ENCODE assay signal across 23 cellular contexts in the genomic region with DNA sequence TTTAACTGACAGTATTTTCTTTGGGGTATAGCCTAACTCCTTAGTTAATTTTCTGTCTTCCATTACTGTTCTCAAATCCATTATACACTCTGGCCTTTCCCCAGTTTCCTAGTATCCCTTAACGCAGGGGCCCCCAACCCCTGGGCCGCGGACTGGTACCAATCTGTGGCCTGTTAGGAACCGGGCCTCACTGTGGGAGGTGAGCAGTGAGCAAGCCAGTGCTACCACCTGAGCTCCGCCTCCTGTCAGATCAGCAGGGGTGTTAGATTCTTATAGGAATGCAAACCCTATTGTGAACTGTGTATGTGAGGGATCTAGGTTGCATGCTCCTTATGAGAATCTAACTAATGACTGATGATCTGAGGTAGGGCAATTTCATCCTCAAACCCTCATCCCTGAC.
DNase-seq lines count a peak whose midpoint lies in the region; ATAC-seq and TF ChIP-seq lines count a peak whose summit lies in the region.
"Had no signal": no experiment of that assay in that cellular context is flagged by ENCODE, and none has a peak within 500 bp of the region (broad histone marks: within the 10 kb centered on the region; RNA-seq: fewer than 3 reads in every experiment).

No MANE protein-coding gene starts in this region.

- H3K4me1 ChIP-seq in GM23338 (ENCODE audit: insufficient read depth) (peaks cover 16% of the 10 kb centered on the region), endodermal cell (ENCODE audit: control insufficient read depth, insufficient read depth, low read length) (no peaks in the 10 kb centered on the region), neural progenitor cell (peaks cover 19% of the 10 kb centered on the region)
- H3K4me1 ChIP-seq: A549; BE2C; BLaER1 treated with 17β-estradiol and CSF1 and Interleukin-3, amounts not matched to agents 10 nM and 100 nM had no signal

- H3K9ac ChIP-seq in endodermal cell (ENCODE audit: extremely low read depth, low read length, poor library complexity, severe bottlenecking): no peak overlapping the region
- H3K9ac ChIP-seq in neural progenitor cell: no peak overlapping the region
- H3K9ac ChIP-seq: BLaER1 treated with 17β-estradiol and CSF1 and Interleukin-3, amounts not matched to agents 10 nM and 100 nM had no signal

- H3K79me2 ChIP-seq in GM23338 (replicated peaks; ENCODE audit: insufficient read depth) (peaks cover 20% of the 10 kb centered on the region), neural progenitor cell (ENCODE audit: low read depth) (peaks cover 32% of the 10 kb centered on the region)

- H3F3A ChIP-seq in GM23338 (replicated peaks; ENCODE audit: low read depth): no peaks in the 10 kb centered on the region
- no peaks in the 10 kb centered on the region for H3F3A ChIP-seq in neural progenitor cell (ENCODE audit: low read depth)

- H3K9me3 ChIP-seq in endodermal cell (ENCODE audit: control insufficient read depth, low read length) (peaks cover 4% of the 10 kb centered on the region), neural progenitor cell (ENCODE audit: low read depth) (peaks cover 3% of the 10 kb centered on the region)
- H3K9me3 ChIP-seq: A549, BE2C had no signal

- H3K9me2 ChIP-seq in GM23338 (ENCODE audit: insufficient read depth): no peaks in the 10 kb centered on the region

- H3K27ac Mint-ChIP-seq in GM23338 (no peak overlapping the region), endodermal cell (no peak overlapping the region), neural progenitor cell (no peak overlapping the region)
- H3K27ac Mint-ChIP-seq: CD14-positive monocyte; CD4-positive, alpha-beta T cell; CD8-positive, alpha-beta memory T cell had no signal

- H2AFZ ChIP-seq in GM23338 (no peak overlapping the region), neural progenitor cell (replicated peaks) (no peak overlapping the region)

- no peaks in the 10 kb centered on the region; the same call in 2 of the 3 replicates for H3K36me3 Mint-ChIP-seq in GM23338 (ENCODE audit: low read depth)
- H3K36me3 Mint-ChIP-seq in endodermal cell (ENCODE audit: low read depth): peaks cover 2% of the 10 kb centered on the region
- H3K36me3 Mint-ChIP-seq in neural progenitor cell: no peaks in the 10 kb centered on the region
- H3K36me3 Mint-ChIP-seq: CD14-positive monocyte had no signal

- peak; percentile 51 for DNase-seq in GM23338 (ENCODE audit: low spot score)
- peak; percentile 83 for DNase-seq in endodermal cell
- peak; percentile 10 for DNase-seq in iPS-NIHi7 (ENCODE audit: extremely low spot score)
- peak; percentile 18 for DNase-seq in neural progenitor cell (ENCODE audit: low spot score)
- no peak for DNase-seq in NCI-H774 (lab: John Stamatoyannopoulos, UW)
- no peak for DNase-seq in mucosa of gallbladder (ENCODE audit: low spot score)
- DNase-seq: 8988T; ACHN; AML-193; BE2C; CD4-positive, alpha-beta T cell; CD8-positive, alpha-beta memory T cell; DMS 273 treated with DMSO at 0.1 percent for 48 hours; DMS79; EL; GF-D8; GOT3; H7; HCEC 1CT had no signal

- H4K20me1 ChIP-seq in GM23338 (replicated peaks; ENCODE audit: insufficient read depth) (no peaks in the 10 kb centered on the region), neural progenitor cell (ENCODE audit: low read depth) (no peaks in the 10 kb centered on the region)
- H4K20me1 ChIP-seq: BLaER1 treated with 17β-estradiol and CSF1 and Interleukin-3, amounts not matched to agents 10 nM and 100 nM had no signal

- H3K4me3 ChIP-seq in GM23338: no peak overlapping the region
- peak overlapping the region; percentile 62 for H3K4me3 ChIP-seq in endodermal cell (ENCODE audit: low read length)
- H3K4me3 ChIP-seq in neural progenitor cell: no peak overlapping the region
- H3K4me3 ChIP-seq: A549; BLaER1 treated with 17β-estradiol and CSF1 and Interleukin-3, amounts not matched to agents 10 nM and 100 nM had no signal

- no peak overlapping the region for H3K27ac ChIP-seq in GM23338 (ENCODE audit: low read depth)
- H3K27ac ChIP-seq in endodermal cell (ENCODE audit: low read depth, low read length): no peak overlapping the region
- H3K27ac ChIP-seq in neural progenitor cell: no peak overlapping the region
- H3K27ac ChIP-seq: A549; BLaER1 treated with 17β-estradiol and CSF1 and Interleukin-3, amounts not matched to agents 10 nM and 100 nM had no signal

- H3K4me2 ChIP-seq in GM23338: no peak overlapping the region
- H3K4me2 ChIP-seq in neural progenitor cell: peak overlapping the region; percentile 56
- H3K4me2 ChIP-seq: A549; BLaER1 treated with 17β-estradiol and CSF1 and Interleukin-3, amounts not matched to agents 10 nM and 100 nM had no signal

- H3K27me3 Mint-ChIP-seq in GM23338 (ENCODE audit: insufficient read depth, low read depth, poor library complexity) (peaks cover 1% of the 10 kb centered on the region), endodermal cell (ENCODE audit: insufficient read depth) (no peaks in the 10 kb centered on the region), neural progenitor cell (ENCODE audit: insufficient read depth, low read depth) (no peaks in the 10 kb centered on the region)
- H3K27me3 Mint-ChIP-seq: CD4-positive, alpha-beta T cell had no signal

- peak; percentile 97 for ATAC-seq in GM23338
- no peak for ATAC-seq in HG02610 (IDR thresholded peaks at IDR 0.05; ENCODE audit: unreplicated experiment)
- ATAC-seq: A549 had no signal

- no peak overlapping the region for H3K4me3 Mint-ChIP-seq in GM23338
- no peak overlapping the region for H3K4me3 Mint-ChIP-seq in endodermal cell
- no peak overlapping the region for H3K4me3 Mint-ChIP-seq in neural progenitor cell
- H3K4me3 Mint-ChIP-seq: CD14-positive monocyte; CD4-positive, alpha-beta T cell; CD8-positive, alpha-beta memory T cell had no signal

- H3K9me3 Mint-ChIP-seq in GM23338 (no peaks in the 10 kb centered on the region), endodermal cell (peaks cover 6% of the 10 kb centered on the region), neural progenitor cell (peaks cover 8% of the 10 kb centered on the region)
- H3K9me3 Mint-ChIP-seq: CD4-positive, alpha-beta T cell had no signal

- WGBS in endodermal cell (ENCODE audit: insufficient coverage in 1 of 2, insufficient read length in 1 of 2), 2 experiments: 35 to 41% methylated on average over 5 of the region's 5 CpGs

- H3K4me1 Mint-ChIP-seq in GM23338 (peaks cover 8% of the 10 kb centered on the region), endodermal cell (peaks cover 25% of the 10 kb centered on the region), neural progenitor cell (peaks cover 15% of the 10 kb centered on the region)
- H3K4me1 Mint-ChIP-seq: CD14-positive monocyte had no signal

- TF ChIP-seq CTCF in GM23338 (conservative IDR thresholded peaks at IDR 0.05; ENCODE audit: low read depth in 2 of 2) (no peak), endodermal cell (conservative IDR thresholded peaks at IDR 0.05) (no peak), neural progenitor cell (IDR thresholded peaks at IDR 0.05) (no peak)

- H3K27me3 ChIP-seq in GM23338 (ENCODE audit: insufficient read depth): no peaks in the 10 kb centered on the region
- H3K27me3 ChIP-seq in endodermal cell (ENCODE audit: control insufficient read depth, insufficient read depth, low read length, poor library complexity, severe bottlenecking): no peaks in the 10 kb centered on the region
- no peaks in the 10 kb centered on the region for H3K27me3 ChIP-seq in neural progenitor cell
- H3K27me3 ChIP-seq: BE2C; BLaER1 treated with 17β-estradiol and CSF1 and Interleukin-3, amounts not matched to agents 10 nM and 100 nM had no signal

- no peaks in the 10 kb centered on the region for H3K36me3 ChIP-seq in GM23338 (ENCODE audit: insufficient read depth)
- no peaks in the 10 kb centered on the region for H3K36me3 ChIP-seq in endodermal cell (ENCODE audit: control insufficient read depth, insufficient read depth, low read length)
- H3K36me3 ChIP-seq in neural progenitor cell: no peaks in the 10 kb centered on the region
- H3K36me3 ChIP-seq: BE2C; BLaER1 treated with 17β-estradiol and CSF1 and Interleukin-3, amounts not matched to agents 10 nM and 100 nM had no signal

TF ChIP-seq in GM23338, 12 proteins besides CTCF, POLR2A, EP300 and RAD21:
- no peak for TF ChIP-seq CREB1 (CRISPR knock-in tag; IDR thresholded peaks at IDR 0.05; ENCODE audit: low read depth)

Comparison
In these comparisons a context has a peak if more than half of its experiments do, and no peak if none do; other contexts are left out.
1. DNase-seq: peak in GM23338 (single experiment), endodermal cell (single experiment), iPS-NIHi7 (single experiment) and neural progenitor cell (single experiment); none in NCI-H774 (single experiment) and mucosa of gallbladder (single experiment).